ENCODE assay signal across 9 cellular contexts in the genomic region with DNA sequence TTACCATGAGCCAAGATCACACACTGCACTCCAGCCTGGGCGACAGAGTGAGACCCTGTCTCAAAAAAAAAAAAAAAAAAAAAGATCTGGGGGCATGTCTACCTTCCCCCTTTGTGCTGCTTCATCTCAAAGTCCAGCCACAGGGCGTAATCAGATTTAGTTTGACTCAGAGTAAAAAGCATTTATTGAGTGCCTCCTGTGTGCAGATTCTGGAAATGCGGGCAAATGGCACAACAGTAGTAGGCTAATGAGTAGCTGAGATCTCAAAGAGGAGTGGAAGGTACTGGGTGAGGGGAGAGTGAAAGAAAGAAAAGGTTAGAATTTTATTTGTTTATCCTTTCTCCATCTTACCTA. TPM values are rescaled to one million over a fixed set of nuclear protein-coding genes. Genes with fewer than 3 reads are reported as not detected.
DNase-seq lines count a peak whose midpoint lies in the region; FAIRE-seq and TF ChIP-seq lines count a peak whose summit lies in the region.
"Had no signal": no experiment of that assay in that cellular context is flagged by ENCODE, and none has a peak within 500 bp of the region (broad histone marks: within the 10 kb centered on the region; RNA-seq: fewer than 3 reads in every experiment).

No MANE protein-coding gene starts in this region.

- H3K4me3 ChIP-seq in astrocyte of the spinal cord (ENCODE audit: low read depth, low read length) (no peak overlapping the region), liver (ENCODE audit: low read depth in 1 of 3, low read length in 3 of 3) (no peak overlapping the region), transverse colon (no peak overlapping the region)

- TF ChIP-seq CTCF in astrocyte of the spinal cord (IDR thresholded peaks at IDR 0.05; ENCODE audit: low read depth, low read length) = peak; percentile 21
- no peak for TF ChIP-seq CTCF in liver (IDR thresholded peaks at IDR 0.05; ENCODE audit: low read depth, low read length, missing input control)
- peak in 1 of 5 experiments; percentile 24 for TF ChIP-seq CTCF in transverse colon (IDR thresholded peaks at IDR 0.05)

- WGBS in liver = 90% methylated on average over 3 of the region's 3 CpGs
- WGBS in transverse colon (ENCODE audit: low coverage in 1 of 2), 2 donors = 83 to 90% methylated on average over 2 to 3 of the region's 3 CpGs

- peak overlapping the region; percentile 52 for H3K27ac Mint-ChIP-seq in activated naive CD4-positive, alpha-beta T cell treated with anti-CD3 and anti-CD28 coated beads, Interleukin-2, amount 50 U/mL, for 24 hours
- H3K27ac Mint-ChIP-seq: T-helper 2 cell treated with Interferon-gamma antibody and Interleukin-4, amounts not matched to agents 5 μg/mL and 100 μg/mL, for 36 hours had no signal

- H3K27ac ChIP-seq in liver (ENCODE audit: low read depth in 1 of 2, low read length in 2 of 2) = peak overlapping the region; percentile 86 to 99
- H3K27ac ChIP-seq in transverse colon = peak overlapping the region; percentile 93 to 99 (median 96)

- no peak overlapping the region for H3K4me3 Mint-ChIP-seq in activated naive CD4-positive, alpha-beta T cell treated with anti-CD3 and anti-CD28 coated beads, Interleukin-2, amount 50 U/mL, for 24 hours
- H3K4me3 Mint-ChIP-seq: T-helper 2 cell treated with Interferon-gamma antibody and Interleukin-4, amounts not matched to agents 5 μg/mL and 100 μg/mL, for 36 hours had no signal

- H3K9me3 Mint-ChIP-seq in activated naive CD4-positive, alpha-beta T cell treated with anti-CD3 and anti-CD28 coated beads, Interleukin-2, amount 50 U/mL, for 24 hours = no peaks in the 10 kb centered on the region
- H3K9me3 Mint-ChIP-seq: T-helper 2 cell treated with Interferon-gamma antibody and Interleukin-4, amounts not matched to agents 5 μg/mL and 100 μg/mL, for 36 hours had no signal

- H3K9ac ChIP-seq in liver (ENCODE audit: low read depth in 1 of 2, low read length in 2 of 2) = no peak overlapping the region

- intact Hi-C loops in transverse colon (cut with DNase I; ENCODE audit: low total_unique reads) = loop anchor here (5.0 kb wide), 1 partner anchor 37 kb away; no protein-coding TSS in a partner anchor

- peak in 1 of 2 donors; percentile 45 for TF ChIP-seq RAD21 in liver (IDR thresholded peaks at IDR 0.05)

- no peak for TF ChIP-seq POLR2A in transverse colon (IDR thresholded peaks at IDR 0.05)
- no peak for TF ChIP-seq POLR2A in GM12891 (IDR thresholded peaks at IDR 0.05; ENCODE audit: low read depth, low read length)

- H3K27me3 Mint-ChIP-seq in activated naive CD4-positive, alpha-beta T cell treated with anti-CD3 and anti-CD28 coated beads, Interleukin-2, amount 50 U/mL, for 24 hours = no peaks in the 10 kb centered on the region

- H3K36me3 ChIP-seq in liver (ENCODE audit: control insufficient read depth in 4 of 4, insufficient read depth in 3 of 4, low read depth in 1 of 4, low read length in 3 of 4) (no peaks in the 10 kb centered on the region), transverse colon (no peaks in the 10 kb centered on the region)

- no peak for DNase-seq in activated naive CD4-positive, alpha-beta T cell treated with Interleukin-2 at 50 U/mL for 16 hours
- DNase-seq in astrocyte of the spinal cord (ENCODE audit: low read depth, low spot score) (no peak), transverse colon (no peak), UCSD-AML1 (lab: John Stamatoyannopoulos, UW; ENCODE audit: unreplicated experiment) (no peak), GM12891 (ENCODE audit: insufficient read length, low spot score) (no peak), NCI-H1436 treated with DMSO at 0.1 percent for 48 hours (lab: John Stamatoyannopoulos, UW) (no peak)

- no peak for TF ChIP-seq EP300 in transverse colon (IDR thresholded peaks at IDR 0.05; ENCODE audit: low read depth)

- H3K4me1 ChIP-seq in liver (ENCODE audit: control insufficient read depth in 4 of 4, insufficient read depth in 4 of 4, low read length in 3 of 4) = peaks cover 13 to 87% (median 64%) of the 10 kb centered on the region in 4 donors
- peaks cover 90 to 98% (median 96%) of the 10 kb centered on the region in 4 donors for H3K4me1 ChIP-seq in transverse colon

- H3K4me1 Mint-ChIP-seq in activated naive CD4-positive, alpha-beta T cell treated with anti-CD3 and anti-CD28 coated beads, Interleukin-2, amount 50 U/mL, for 24 hours = peaks cover 93% of the 10 kb centered on the region

- H3K27me3 ChIP-seq in liver (ENCODE audit: control insufficient read depth in 4 of 4, insufficient read depth in 4 of 4, low read length in 3 of 4) = no peaks in the 10 kb centered on the region
- H3K27me3 ChIP-seq in transverse colon = no peaks in the 10 kb centered on the region

- in situ Hi-C loops in astrocyte of the spinal cord (cut with HindIII; ENCODE audit: low sequenced_read_pairs) (no loop called here), transverse colon (cut with MboI; ENCODE audit: low pct_ligation_motif_present in 1 of 4, low pct_unique_long_range_greater_than_20kb in 1 of 4, low sequenced_read_pairs in 3 of 4) (no loop called here)

- FAIRE-seq in GM12891 (lab: Jason Lieb, UNC) = no peak

- no peaks in the 10 kb centered on the region for H3K36me3 Mint-ChIP-seq in activated naive CD4-positive, alpha-beta T cell treated with anti-CD3 and anti-CD28 coated beads, Interleukin-2, amount 50 U/mL, for 24 hours

- H3K9me3 ChIP-seq in liver (ENCODE audit: control insufficient read depth in 4 of 4, low read length in 3 of 4) (no peaks in the 10 kb centered on the region), transverse colon (no peaks in the 10 kb centered on the region)

TF ChIP-seq in liver, 16 proteins besides CTCF, POLR2A, EP300 and RAD21:
- TF ChIP-seq YY1 (IDR thresholded peaks at IDR 0.05) (no peak), JUND (IDR thresholded peaks at IDR 0.05) (no peak), EGR1 (IDR thresholded peaks at IDR 0.05; ENCODE audit: low read depth in 2 of 2) (no peak), RXRA (IDR thresholded peaks at IDR 0.05) (no peak), HNF4A (conservative IDR thresholded peaks at IDR 0.05) (peak in 1 of 2 donors; percentile 17)

TF ChIP-seq in GM12891, 5 proteins besides CTCF, POLR2A, EP300 and RAD21:
- TF ChIP-seq POU2F2 (IDR thresholded peaks at IDR 0.05; ENCODE audit: low read depth, low read length) (no peak), SPI1 (IDR thresholded peaks at IDR 0.05; ENCODE audit: low read depth, low read length) (no peak), POLR2AphosphoS5 (IDR thresholded peaks at IDR 0.05; ENCODE audit: low read depth, low read length) (no peak), TAF1 (IDR thresholded peaks at IDR 0.05; ENCODE audit: low read depth, low read length) (no peak), PAX5 (IDR thresholded peaks at IDR 0.05; ENCODE audit: insufficient read depth, low read length, severe bottlenecking) (no peak)

RNA-seq across cellular contexts. Expression of a gene that starts 9.1 kb away (rescaled TPM):
- 1 to 10 TPM in 1 of 2 donors, under 1 TPM in 1; 0.84 to 2.3 TPM for total RNA-seq in liver
- polyA plus RNA-seq in liver = 10 to 100 TPM in 1 of 2 donors, 1 to 10 TPM in 1; 8.8 to 13.7 TPM
- total RNA-seq in transverse colon = 10 to 100 TPM in 1 of 4 donors, 1 to 10 TPM in 3; 4.8 to 18.0 (median 7.3) TPM
- polyA plus RNA-seq in GM12891 (2012; ENCODE audit: low read depth, missing spikeins) = 1.6 TPM

RNA-seq across cellular contexts. Expression of a gene that starts 12.3 kb away (rescaled TPM):
- total RNA-seq in liver (10 to 100 TPM; 24.0 to 43.7 TPM), transverse colon (100 to 1,000 TPM in 2 of 4 donors, 10 to 100 TPM in 2; 73.9 to 258 (median 90.6) TPM)
- polyA plus RNA-seq in liver = 10 to 100 TPM in 1 of 2 donors, 1 to 10 TPM in 1; 7.9 to 23.1 TPM
- polyA plus RNA-seq in GM12891 (2012; ENCODE audit: low read depth, missing spikeins) = 42.1 TPM

RNA-seq across cellular contexts. Expression of a gene that starts 30.9 kb away (rescaled TPM):
- 10 to 100 TPM; 17.1 to 17.9 TPM for total RNA-seq in liver
- polyA plus RNA-seq in liver = 10 to 100 TPM; 11.4 to 12.9 TPM
- 10 to 100 TPM; 41.8 to 65.1 (median 51.0) TPM for total RNA-seq in transverse colon
- polyA plus RNA-seq in GM12891 (2012; ENCODE audit: low read depth, missing spikeins) = 34.8 TPM

RNA-seq across cellular contexts. Expression of a gene that starts 46.7 kb away (rescaled TPM):
- total RNA-seq in liver (10 to 100 TPM in 1 of 2 donors, 1 to 10 TPM in 1; 8.5 to 10.3 TPM), transverse colon (10 to 100 TPM; 32.6 to 82.6 (median 58.6) TPM)
- 1 to 10 TPM; 3.2 to 6.3 TPM for polyA plus RNA-seq in liver
- polyA plus RNA-seq in GM12891 (2012; ENCODE audit: low read depth, missing spikeins) = 1.9 TPM

RNA-seq across cellular contexts. Expression of a gene that starts 55.2 kb away (rescaled TPM):
- total RNA-seq in liver (10 to 100 TPM; 31.0 to 37.1 TPM), transverse colon (100 to 1,000 TPM in 2 of 4 donors, 10 to 100 TPM in 2; 64.3 to 294 (median 112) TPM)
- polyA plus RNA-seq in liver = 10 to 100 TPM; 19.2 to 27.2 TPM
- polyA plus RNA-seq in GM12891 (2012; ENCODE audit: low read depth, missing spikeins) = 41.6 TPM
